Comparison of ENCODE assay signal across 27 cellular contexts in the genomic region with DNA sequence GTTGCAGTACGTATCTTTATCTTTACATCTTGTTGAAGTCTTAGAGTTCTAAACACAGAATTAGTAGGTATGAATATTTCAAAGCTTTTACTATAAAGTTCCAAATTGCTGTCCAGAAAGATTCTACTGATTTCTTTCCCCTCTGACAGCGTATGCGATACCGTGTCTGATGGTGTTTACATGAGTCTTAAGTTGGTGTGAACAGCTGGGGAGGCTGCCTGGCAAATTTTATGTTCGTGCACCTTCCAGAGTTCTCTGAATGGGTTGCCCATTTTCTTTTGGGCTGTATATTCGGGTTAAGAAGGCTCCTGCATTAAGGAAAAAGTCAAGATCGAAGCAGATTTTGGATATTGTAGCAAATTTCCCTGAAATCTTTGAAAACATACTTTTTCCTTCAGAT.
"Had no signal": no experiment of that assay in that cellular context is flagged by ENCODE, and none has a peak within 500 bp of the region (broad histone marks: within the 10 kb centered on the region; RNA-seq: fewer than 3 reads in every experiment).

No MANE protein-coding gene starts in this region.

- FAIRE-seq: islet of Langerhans, kidney, urothelium cell line had no signal

- H3K4me1 Mint-ChIP-seq: mesothelial cell of epicardium had no signal

- DNase-seq: hypothalamus; immature natural killer cell; kidney; left colon; left lung; mesendoderm; naive B cell; natural killer cell; ovary; right lobe of liver; stimulated activated CD4-positive, alpha-beta T cell treated with anti-CD3 and anti-CD28 coated beads, Interleukin-12 subunit alpha, Interleukin-12 subunit beta, amount 100 ng/mL, for 4 hours; stimulated activated CD4-positive, alpha-beta T cell treated with anti-CD3 and anti-CD28 coated beads, Interleukin-15, amount 100 ng/mL, for 24 hours; stimulated activated CD4-positive, alpha-beta T cell treated with anti-CD3 and anti-CD28 coated beads, Interleukin-2, amount 100 ng/mL, for 24 hours; stimulated activated CD4-positive, alpha-beta T cell treated with anti-CD3 and anti-CD28 coated beads, Interleukin-4, amount 100 ng/mL, for 1 hour; stimulated activated naive B cell treated with anti-CD40 and anti-IgM and Interleukin-4, amounts not matched to agents 10 μg/mL and 1 μg/mL and 100 μg/mL, for 72 hours; stimulated activated naive CD8-positive, alpha-beta T cell treated with anti-CD3 and anti-CD28 coated beads, Interleukin-15, Interleukin-2, amounts not matched to agents 100 U/mL and 50 U/mL, for 24 hours; tibial artery; trophoblast cell; upper lobe of right lung had no signal

- H3K36me3 ChIP-seq: ovary had no signal

- H3K27ac Mint-ChIP-seq: mesothelial cell of epicardium; naive B cell; natural killer cell; stimulated activated naive B cell treated with anti-CD40 and anti-IgM and Interleukin-4, amounts not matched to agents 10 μg/mL and 1 μg/mL and 100 μg/mL, for 72 hours had no signal

- H3K27me3 Mint-ChIP-seq: naive B cell; stimulated activated naive B cell treated with anti-CD40 and anti-IgM and Interleukin-4, amounts not matched to agents 10 μg/mL and 1 μg/mL and 100 μg/mL, for 72 hours had no signal

- ATAC-seq: left colon; left lung; natural killer cell; right lobe of liver; stimulated activated naive B cell treated with anti-CD40 and anti-IgM and Interleukin-4, amounts not matched to agents 10 μg/mL and 1 μg/mL and 100 μg/mL, for 72 hours; stimulated activated naive CD8-positive, alpha-beta T cell treated with anti-CD3 and anti-CD28 coated beads, Interleukin-15, Interleukin-2, amounts not matched to agents 100 U/mL and 50 U/mL, for 24 hours; upper lobe of right lung had no signal

- H3K36me3 Mint-ChIP-seq: natural killer cell had no signal

- H3K4me1 ChIP-seq: tibial artery, upper lobe of right lung had no signal

- H3K9me3 Mint-ChIP-seq: immature natural killer cell; mesothelial cell of epicardium; natural killer cell; stimulated activated naive B cell treated with anti-CD40 and anti-IgM and Interleukin-4, amounts not matched to agents 10 μg/mL and 1 μg/mL and 100 μg/mL, for 72 hours had no signal

- H3K4me2 ChIP-seq: smooth muscle cell had no signal

- H3K9me3 ChIP-seq: left lung, ovary, right atrium auricular region, right lobe of liver, suprapubic skin, thoracic aorta, tibial artery, upper lobe of right lung had no signal

- H3K27ac ChIP-seq: left lung, ovary, right atrium auricular region, suprapubic skin, thoracic aorta, tibial artery, upper lobe of right lung had no signal

- H3K27me3 ChIP-seq: left lung, ovary, right atrium auricular region, right lobe of liver, suprapubic skin, tibial artery, upper lobe of right lung had no signal

- H3K4me3 ChIP-seq: left lung, lung, ovary, right atrium auricular region, right lobe of liver, smooth muscle cell, suprapubic skin, thoracic aorta, tibial artery, upper lobe of right lung had no signal

- H3K4me3 Mint-ChIP-seq: immature natural killer cell; mesothelial cell of epicardium; naive B cell; natural killer cell; stimulated activated naive B cell treated with anti-CD40 and anti-IgM and Interleukin-4, amounts not matched to agents 10 μg/mL and 1 μg/mL and 100 μg/mL, for 72 hours had no signal
